In genomic region chrX:149587359-149587758, GRCh38 we compare ENCODE assay signal across 21 cellular contexts. TPM values are rescaled to one million over a fixed set of nuclear protein-coding genes. Genes with fewer than 3 reads are reported as not detected.
"Had no signal": no experiment of that assay in that cellular context is flagged by ENCODE, and none has a peak within 500 bp of the region (broad histone marks: within the 10 kb centered on the region; RNA-seq: fewer than 3 reads in every experiment).

Gene MAGEA9B, minus strand, starts transcription at chrX:149587459. Its CDS starts 4,280 bp downstream, at chrX:149583179.

RNA-seq across cellular contexts. Expression of gene MAGEA9B, which starts in this region (rescaled TPM):
- total RNA-seq: activated naive CD4-positive, alpha-beta T cell treated with anti-CD3 and anti-CD28 coated beads for 36 hours; activated naive CD4-positive, alpha-beta T cell treated with anti-CD3 and anti-CD28 coated beads, Interleukin-2, amount 50 U/mL, for 72 hours; activated naive CD8-positive, alpha-beta T cell treated with anti-CD3 and anti-CD28 coated beads for 36 hours; activated naive CD8-positive, alpha-beta T cell treated with anti-CD3 and anti-CD28 coated beads, Interleukin-2, amount 10 ng/mL, durations not matched to agents 7 days and 5 days; activated T-cell treated with anti-CD3 and anti-CD28 coated beads, Interleukin-2, amount 50 U/mL, for 4 hours; activated T-cell treated with anti-CD3 and anti-CD28 coated beads, Interleukin-2, amount 50 U/mL, for 72 hours; activated T-helper 1 cell treated with anti-CD3 and anti-CD28 coated beads, Interleukin-12 subunit alpha, Interleukin-12 subunit beta, Interleukin-2, Interleukin-4 antibody, amounts not matched to agents 30 ng/mL and 10 ng/mL and 1 ng/mL, durations not matched to agents 14 hours and 24 hours and 36 hours; activated T-helper 17 cell treated with anti-CD3 and anti-CD28 coated beads, Interleukin-2, amount 50 U/mL, for 72 hours; activated T-helper 2 cell treated with anti-CD3 and anti-CD28 coated beads, Interferon-gamma antibody, Interleukin-2, Interleukin-4, amounts not matched to agents 10 μg/mL and 5 μg/mL and 100 μg/mL, durations not matched to agents 14 hours and 24 hours and 36 hours; adrenal gland; aorta; ascending aorta; astrocyte; body of pancreas; breast epithelium; bronchial epithelial cell; cardiac muscle cell; cardiac septum; cerebellum; chondrocyte had no signal
- polyA plus RNA-seq: adipose tissue, adrenal gland, aorta, cardiac muscle cell had no signal
